In the genomic region with DNA sequence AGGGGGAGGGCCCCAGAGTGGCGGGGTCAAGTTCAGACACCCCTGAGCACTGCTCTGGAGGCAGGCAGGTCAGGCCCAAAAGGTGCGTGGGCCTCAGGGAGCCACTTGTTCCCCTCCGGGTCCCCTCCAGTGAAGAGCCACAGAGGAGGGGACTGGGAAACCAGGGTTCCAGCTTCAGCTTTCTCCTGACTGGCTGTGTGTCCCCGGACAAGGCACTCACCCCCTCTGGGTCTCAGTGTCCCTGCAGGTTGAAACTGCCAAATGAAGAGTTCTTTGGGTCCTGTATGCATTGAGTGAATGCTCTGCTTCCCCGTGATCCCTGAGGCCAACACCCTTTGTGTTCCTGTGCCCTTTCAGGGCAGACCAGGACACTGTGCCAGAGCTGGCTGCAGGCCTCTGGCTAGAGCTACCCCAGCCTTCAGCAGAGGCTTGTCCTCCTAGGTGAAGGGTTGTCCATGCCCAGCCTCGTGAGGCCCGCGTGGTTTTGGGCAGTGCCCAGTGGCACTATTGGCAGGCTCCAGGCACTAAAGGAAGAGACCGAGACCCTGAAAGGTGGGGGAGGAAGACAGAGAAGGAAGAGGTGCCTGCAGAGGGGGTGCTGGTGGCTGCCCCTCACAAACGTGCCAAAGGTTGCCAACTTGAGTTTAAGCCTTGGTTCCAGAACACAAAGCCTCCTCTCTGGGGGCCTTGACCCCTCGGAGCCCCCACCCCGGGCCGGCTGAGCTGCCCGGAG, we compare ENCODE assay signal across 16 cellular contexts. TPM values are rescaled to one million over a fixed set of nuclear protein-coding genes. Genes with fewer than 3 reads are reported as not detected.
"Had no signal": no experiment of that assay in that cellular context is flagged by ENCODE, and none has a peak within 500 bp of the region (broad histone marks: within the 10 kb centered on the region; RNA-seq: fewer than 3 reads in every experiment).

No MANE protein-coding gene starts in this region.

- DNase-seq: activated CD4-positive, alpha-beta T cell treated with anti-CD3 and anti-CD28 coated beads, Interleukin-2, amount 50 U/mL, for 48 hours; activated CD8-positive, alpha-beta memory T cell treated with anti-CD3 and anti-CD28 coated beads, Interleukin-2, amount 10 ng/mL, durations not matched to agents 7 days and 5 days; activated effector memory CD4-positive, alpha-beta T cell treated with anti-CD3 and anti-CD28 coated beads, Interleukin-2, amount 50 U/mL, for 16 hours; activated T-cell treated with anti-CD3 and anti-CD28 coated beads, Interleukin-2, amount 50 U/mL, for 24 hours; cortex of kidney; effector memory CD8-positive, alpha-beta T cell; left cardiac atrium; mesenchymal stem cell; SIG-M5; sigmoid colon; stimulated activated CD4-positive, alpha-beta T cell treated with anti-CD3 and anti-CD28 coated beads, Interleukin-12 subunit alpha, Interleukin-12 subunit beta, amount 100 ng/mL, for 4 hours; stimulated activated naive CD4-positive, alpha-beta T cell treated with Interleukin-2 at 50 U/mL for 16 hours; T-helper 2 cell had no signal

- H3K9me3 Mint-ChIP-seq: activated T-cell treated with anti-CD3 and anti-CD28 coated beads, Interleukin-2, amount 50 U/mL, for 24 hours; effector memory CD8-positive, alpha-beta T cell had no signal

- ATAC-seq: activated CD8-positive, alpha-beta memory T cell treated with anti-CD3 and anti-CD28 coated beads, Interleukin-2, amount 10 ng/mL, durations not matched to agents 7 days and 5 days; effector memory CD8-positive, alpha-beta T cell; psoas muscle had no signal

- H3K4me3 Mint-ChIP-seq: activated CD8-positive, alpha-beta memory T cell treated with anti-CD3 and anti-CD28 coated beads, Interleukin-2, amount 10 ng/mL, durations not matched to agents 7 days and 5 days; activated T-cell treated with anti-CD3 and anti-CD28 coated beads, Interleukin-2, amount 50 U/mL, for 24 hours; effector memory CD8-positive, alpha-beta T cell had no signal

- H3K36me3 Mint-ChIP-seq: activated CD8-positive, alpha-beta memory T cell treated with anti-CD3 and anti-CD28 coated beads, Interleukin-2, amount 10 ng/mL, durations not matched to agents 7 days and 5 days had no signal

- H3K27ac Mint-ChIP-seq: activated CD8-positive, alpha-beta memory T cell treated with anti-CD3 and anti-CD28 coated beads, Interleukin-2, amount 10 ng/mL, durations not matched to agents 7 days and 5 days; activated T-cell treated with anti-CD3 and anti-CD28 coated beads, Interleukin-2, amount 50 U/mL, for 24 hours had no signal

RNA-seq across cellular contexts. Expression of a gene that starts 13.2 kb away (rescaled TPM):
- total RNA-seq: activated CD8-positive, alpha-beta memory T cell treated with anti-CD3 and anti-CD28 coated beads, Interleukin-2, amount 10 ng/mL, durations not matched to agents 7 days and 5 days had no signal

RNA-seq across cellular contexts. Expression of a gene that starts 19.6 kb away (rescaled TPM):
- total RNA-seq: activated CD8-positive, alpha-beta memory T cell treated with anti-CD3 and anti-CD28 coated beads, Interleukin-2, amount 10 ng/mL, durations not matched to agents 7 days and 5 days; epithelial cell of proximal tubule; glomerular endothelial cell; sigmoid colon had no signal
